9 cellular contexts compared by ENCODE assay signal in the genomic region with DNA sequence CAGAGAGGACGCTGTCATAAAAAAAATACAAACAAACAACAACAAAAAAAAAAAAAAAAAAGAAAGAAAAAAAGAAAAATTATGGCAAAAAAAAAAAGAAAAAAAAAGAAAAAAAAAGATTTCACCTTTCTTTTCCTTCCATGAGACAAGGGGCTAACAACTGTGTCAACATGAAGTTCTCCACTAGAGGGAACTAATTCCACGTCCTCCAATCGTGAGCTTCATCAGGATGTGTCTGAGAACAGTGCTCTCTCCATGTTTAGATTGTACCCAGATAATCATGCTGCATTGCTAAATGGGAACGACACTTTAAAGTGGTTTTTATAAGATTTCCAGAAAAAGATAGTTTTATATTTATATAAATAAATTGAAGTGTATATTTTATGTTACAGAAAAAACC.
A peak's percentile ranks its signal among the peaks of the same experiment; 100 is the strongest.
DNase-seq lines count a peak whose midpoint lies in the region; ATAC-seq, FAIRE-seq and TF ChIP-seq lines count a peak whose summit lies in the region.
"Had no signal": no experiment of that assay in that cellular context is flagged by ENCODE, and none has a peak within 500 bp of the region (broad histone marks: within the 10 kb centered on the region; RNA-seq: fewer than 3 reads in every experiment).

No MANE protein-coding gene starts in this region.

- H4K20me1 ChIP-seq in SU-DHL-6 (ENCODE audit: low read depth, low read length) = no peaks in the 10 kb centered on the region

- H3K9me3 ChIP-seq in SU-DHL-6 (ENCODE audit: insufficient read depth, low read length) (no peaks in the 10 kb centered on the region), pancreas (no peaks in the 10 kb centered on the region)
- H3K9me3 ChIP-seq: SJSA1 had no signal

- H3K36me3 ChIP-seq in SU-DHL-6 (ENCODE audit: low read length) = no peaks in the 10 kb centered on the region
- no peaks in the 10 kb centered on the region for H3K36me3 ChIP-seq in pancreas
- H3K36me3 ChIP-seq: SJSA1 had no signal

- H3K4me3 ChIP-seq in SU-DHL-6 (ENCODE audit: insufficient read depth, low read length, poor library complexity, severe bottlenecking) (no peak overlapping the region), pancreas (no peak overlapping the region)
- H3K4me3 ChIP-seq: SJSA1 had no signal

- DNase-seq in NCI-H128 (lab: John Stamatoyannopoulos, UW; ENCODE audit: unreplicated experiment) (peak; percentile 50), fibroblast of the conjunctiva (ENCODE audit: low read depth) (peak; percentile 79), pancreas (peak in 1 of 6 donors; percentile 27), ureter (ENCODE audit: low spot score) (no peak)

- no peaks in the 10 kb centered on the region for H3F3A ChIP-seq in SU-DHL-6 (ENCODE audit: insufficient read depth)

- TF ChIP-seq CTCF in C4-2B (conservative IDR thresholded peaks at IDR 0.05) (peak; percentile 87), SU-DHL-6 (IDR thresholded peaks at IDR 0.05; ENCODE audit: insufficient read depth, low read length, poor library complexity, severe bottlenecking) (peak; percentile 28), pancreas (IDR thresholded peaks at IDR 0.05) (peak; percentile 29 to 66 (median 42))

- peak; percentile 95 for FAIRE-seq in pancreas (lab: Jason Lieb, UNC)

- no peak overlapping the region for H2AFZ ChIP-seq in SU-DHL-6 (ENCODE audit: low read depth, low read length, severe bottlenecking)

- no peaks in the 10 kb centered on the region for H3K79me2 ChIP-seq in SU-DHL-6 (ENCODE audit: insufficient read depth, low read length)

- no peaks in the 10 kb centered on the region for H3K9me2 ChIP-seq in SU-DHL-6 (replicated peaks; ENCODE audit: insufficient read depth, low read length)

- 2 to 4% methylated on average over 4 of the region's 4 CpGs for WGBS in pancreas, 2 donors

- no peaks in the 10 kb centered on the region for H3K4me1 ChIP-seq in pancreas
- H3K4me1 ChIP-seq: SJSA1 had no signal

- no peak overlapping the region for H3K4me2 ChIP-seq in SU-DHL-6 (ENCODE audit: low read depth, low read length, poor library complexity, severe bottlenecking)

- intact Hi-C loops in pancreas (cut with DNase I) = loop anchor here in 1 of 3 donors (5.0 to 10.0 kb wide), 2 partner anchors 111 to 851 kb away; no protein-coding TSS in a partner anchor

- ATAC-seq in GM18858 (IDR thresholded peaks at IDR 0.05; ENCODE audit: unreplicated experiment) (peak; percentile 96), HG02885 (IDR thresholded peaks at IDR 0.05; ENCODE audit: poor library complexity, unreplicated experiment) (peak; percentile 95), pancreas (peak; percentile 67 to 93 (median 90))

- no peak overlapping the region for H3K9ac ChIP-seq in SU-DHL-6 (ENCODE audit: low read length)

- H3K27ac ChIP-seq in C4-2B (no peak overlapping the region), SU-DHL-6 (ENCODE audit: low read depth, low read length) (no peak overlapping the region), pancreas (no peak overlapping the region)
- H3K27ac ChIP-seq: SJSA1 had no signal

- H3K27me3 ChIP-seq in SU-DHL-6 (ENCODE audit: low read length) = no peaks in the 10 kb centered on the region
- H3K27me3 ChIP-seq in pancreas = no peaks in the 10 kb centered on the region
- H3K27me3 ChIP-seq: SJSA1 had no signal

Comparison
In these comparisons a context has a peak if more than half of its experiments do, and no peak if none do; other contexts are left out.
1. CTCF ChIP-seq: peak in every context shown above with its lines; median percentile 87 in C4-2B; 42 in pancreas; 28 in SU-DHL-6.